12 cellular contexts compared by ENCODE assay signal in the genomic region with DNA sequence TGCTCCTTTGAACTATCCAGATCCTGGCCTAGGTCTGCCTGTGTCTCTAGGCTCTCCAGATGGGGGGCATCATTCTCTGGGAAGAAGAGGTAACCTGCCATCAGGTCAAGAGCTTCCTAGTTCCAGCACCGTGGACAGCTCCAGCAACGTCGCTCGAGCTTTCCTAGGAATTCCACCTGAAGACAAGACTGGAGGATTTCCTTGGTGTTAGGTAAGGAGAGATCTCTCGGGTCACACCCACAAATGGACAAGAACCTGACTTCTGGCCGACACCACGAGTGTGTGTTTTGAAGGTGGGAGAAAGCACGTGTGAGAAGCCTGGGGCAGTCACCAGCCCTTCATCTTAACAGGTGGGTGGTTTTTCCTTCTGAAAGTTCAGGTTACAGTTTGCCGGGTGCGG. TPM values are rescaled to one million over a fixed set of nuclear protein-coding genes. Genes with fewer than 3 reads are reported as not detected.
DNase-seq lines count a peak whose midpoint lies in the region; ATAC-seq and TF ChIP-seq lines count a peak whose summit lies in the region.
"Had no signal": no experiment of that assay in that cellular context is flagged by ENCODE, and none has a peak within 500 bp of the region (broad histone marks: within the 10 kb centered on the region; RNA-seq: fewer than 3 reads in every experiment).

No MANE protein-coding gene starts in this region.

- no peak overlapping the region for H4K8ac ChIP-seq in trophoblast cell (ENCODE audit: low read depth, low read length)

- no peak overlapping the region for H4K91ac ChIP-seq in trophoblast cell (ENCODE audit: low read depth, low read length)

- peaks cover 27% of the 10 kb centered on the region for H3K27me3 ChIP-seq in HCT116 (ENCODE audit: insufficient read depth, low read length)
- peaks cover 74% of the 10 kb centered on the region for H3K27me3 ChIP-seq in PC-9 (ENCODE audit: insufficient read depth, low read depth)
- H3K27me3 ChIP-seq in fibroblast of lung (ENCODE audit: control insufficient read depth, insufficient read depth, low read length): no peaks in the 10 kb centered on the region
- no peaks in the 10 kb centered on the region for H3K27me3 ChIP-seq in trophoblast cell (ENCODE audit: insufficient read depth, low read length)

- H3K36me3 ChIP-seq in HCT116 (ENCODE audit: control insufficient read depth in 1 of 2, insufficient read depth in 2 of 2, low read length in 2 of 2) (no peaks in the 10 kb centered on the region), PC-9 (ENCODE audit: low read depth) (no peaks in the 10 kb centered on the region), fibroblast of lung (ENCODE audit: control insufficient read depth, insufficient read depth, low read length) (no peaks in the 10 kb centered on the region), trophoblast cell (ENCODE audit: control insufficient read depth in 1 of 2, insufficient read depth in 2 of 2, low read length in 2 of 2) (no peaks in the 10 kb centered on the region)
- H3K36me3 ChIP-seq: SJSA1 had no signal

- no peak for TF ChIP-seq RAD21 in HCT116 (IDR thresholded peaks at IDR 0.05; ENCODE audit: low read depth)

- no peak overlapping the region for H3K4ac ChIP-seq in trophoblast cell (ENCODE audit: low read depth, low read length)

- H3K4me3 ChIP-seq in HCT116 (replicated peaks in 1 of 2; ENCODE audit: low read depth in 1 of 2, low read length in 2 of 2): no peak overlapping the region
- H3K4me3 ChIP-seq in PC-9: no peak overlapping the region
- H3K4me3 ChIP-seq in fibroblast of lung (replicated peaks in 1 of 4; ENCODE audit: control extremely low read depth in 1 of 4, insufficient read depth in 1 of 4, low read depth in 3 of 4, low read length in 4 of 4): no peak overlapping the region
- no peak overlapping the region for H3K4me3 ChIP-seq in trophoblast cell (ENCODE audit: low read depth, low read length)
- H3K4me3 ChIP-seq: SJSA1 had no signal

- H3K4me2 ChIP-seq in HCT116 (ENCODE audit: low read length) (no peak overlapping the region), PC-9 (no peak overlapping the region), fibroblast of lung (ENCODE audit: extremely low read depth, insufficient read depth, low read length) (no peak overlapping the region), trophoblast cell (ENCODE audit: low read length) (no peak overlapping the region)

- no peak overlapping the region for H2BK120ac ChIP-seq in trophoblast cell (ENCODE audit: insufficient read depth, low read length, poor library complexity)

- no peak overlapping the region for H3K14ac ChIP-seq in trophoblast cell (ENCODE audit: low read length)

- H2BK12ac ChIP-seq in trophoblast cell (ENCODE audit: low read length): no peak overlapping the region

- H3K4me1 ChIP-seq in HCT116 (ENCODE audit: control insufficient read depth in 1 of 2, insufficient read depth in 2 of 2, low read length in 2 of 2) (no peaks in the 10 kb centered on the region), PC-9 (replicated peaks; ENCODE audit: insufficient read depth) (no peaks in the 10 kb centered on the region), fibroblast of lung (ENCODE audit: control insufficient read depth, extremely low read depth, insufficient read depth, low read length) (no peaks in the 10 kb centered on the region), trophoblast cell (ENCODE audit: control insufficient read depth in 1 of 2, insufficient read depth in 2 of 2, low read length in 2 of 2) (no peaks in the 10 kb centered on the region)
- H3K4me1 ChIP-seq: SJSA1 had no signal

- no peaks in the 10 kb centered on the region for H3K9me2 ChIP-seq in HCT116 (ENCODE audit: insufficient read depth)
- no peaks in the 10 kb centered on the region for H3K9me2 ChIP-seq in PC-9 (ENCODE audit: insufficient read depth)

- BruUV-seq in HCT116 (replicated peaks; lab: Mats Ljungman, UMichigan) (no TSS peak), PC-9 (replicated peaks; lab: Mats Ljungman, UMichigan) (no TSS peak)

- no peak for TF ChIP-seq POLR2A in HCT116 (IDR thresholded peaks at IDR 0.05; ENCODE audit: borderline replicate concordance, extremely low read depth, insufficient read depth, insufficient read length)

- no peak for DNase-seq in HCT116 (ENCODE audit: low read depth, low spot score)
- peak; percentile 38 to 47 for DNase-seq in PC-9
- DNase-seq in fibroblast of lung (ENCODE audit: low read depth in 2 of 2): peak; percentile 23 to 29
- DNase-seq in trophoblast cell: peak; percentile 15 to 69
- no peak for DNase-seq in SKM-1 treated with dmso at 0.1 percent for 144 hours (lab: John Stamatoyannopoulos, UW; ENCODE audit: unreplicated experiment)
- no peak for DNase-seq in superior temporal gyrus (ENCODE audit: extremely low spot score)
- DNase-seq in substantia nigra (lab: John Stamatoyannopoulos, UW): no peak
- DNase-seq: NCI-H2227 treated with DMSO at 0.1 percent for 48 hours had no signal

- H3K9me3 ChIP-seq in HCT116 (ENCODE audit: control insufficient read depth in 1 of 2, insufficient read depth in 1 of 2, low read depth in 1 of 2, low read length in 2 of 2): no peaks in the 10 kb centered on the region
- H3K9me3 ChIP-seq in PC-9 (ENCODE audit: insufficient read depth, low read depth): no peaks in the 10 kb centered on the region
- H3K9me3 ChIP-seq in fibroblast of lung (ENCODE audit: control insufficient read depth, insufficient read depth, low read depth, low read length): no peaks in the 10 kb centered on the region
- peaks cover 2% of the 10 kb centered on the region for H3K9me3 ChIP-seq in trophoblast cell (ENCODE audit: insufficient read depth, low read depth, low read length)
- H3K9me3 ChIP-seq: SJSA1 had no signal

- H2AFZ ChIP-seq in HCT116 (ENCODE audit: low read depth, low read length, poor library complexity, severe bottlenecking) (no peak overlapping the region), PC-9 (no peak overlapping the region), fibroblast of lung (ENCODE audit: low read length) (no peak overlapping the region), trophoblast cell (ENCODE audit: insufficient read depth, low read length, poor library complexity) (no peak overlapping the region)

- H2AK5ac ChIP-seq in trophoblast cell (ENCODE audit: low read length): no peak overlapping the region

- H3K79me2 ChIP-seq in HCT116 (ENCODE audit: insufficient read depth, low read length) (no peaks in the 10 kb centered on the region), PC-9 (ENCODE audit: low read depth) (no peaks in the 10 kb centered on the region), fibroblast of lung (ENCODE audit: control insufficient read depth, insufficient read depth, low read length) (no peaks in the 10 kb centered on the region), trophoblast cell (ENCODE audit: control insufficient read depth, insufficient read depth, low read length, poor library complexity) (no peaks in the 10 kb centered on the region)

- no peak overlapping the region for H3K27ac ChIP-seq in HCT116 (ENCODE audit: low read depth, low read length)
- no peak overlapping the region for H3K27ac ChIP-seq in PC-9
- H3K27ac ChIP-seq in fibroblast of lung (ENCODE audit: insufficient read depth, low read length): no peak overlapping the region
- H3K27ac ChIP-seq in trophoblast cell (ENCODE audit: low read depth, low read length): no peak overlapping the region
- H3K27ac ChIP-seq in substantia nigra (ENCODE audit: low read depth, low read length, poor library complexity, severe bottlenecking): no peak overlapping the region
- H3K27ac ChIP-seq: SJSA1 had no signal

- no peak overlapping the region for H4K12ac ChIP-seq in trophoblast cell (ENCODE audit: low read depth, low read length)

- no CpG with 5 or more reads among the region's 10 CpGs for WGBS in trophoblast cell (ENCODE audit: extremely low coverage, insufficient coverage, insufficient read length)

- TF ChIP-seq CTCF in HCT116 (IDR thresholded peaks at IDR 0.05 in 2 of 3, conservative IDR thresholded peaks at IDR 0.05 in 1 of 3; ENCODE audit: borderline replicate concordance in 1 of 3, insufficient read depth in 1 of 3, low read depth in 2 of 3, low read length in 2 of 3): no peak
- no peak for TF ChIP-seq CTCF in PC-9 (conservative IDR thresholded peaks at IDR 0.05)
- TF ChIP-seq CTCF in fibroblast of lung (conservative IDR thresholded peaks at IDR 0.05 in 1 of 2, IDR thresholded peaks at IDR 0.05 in 1 of 2; ENCODE audit: low read depth in 1 of 2, low read length in 2 of 2): no peak

- RAD21 ChIA-PET in HCT116 (lab: Charles Lee; ENCODE audit: low non-redundant PET in 1 of 2, low total read pairs in 2 of 2, uncharacterized antibody in 2 of 2, unreplicated experiment in 2 of 2): no interaction called here

- no peak overlapping the region for H3K23ac ChIP-seq in trophoblast cell (ENCODE audit: low read length)

- POLR2A ChIA-PET in HCT116 (lab: Charles Lee): no interaction called here
- POLR2A ChIA-PET in PC-9 (lab: Charles Lee; ENCODE audit: unreplicated experiment): interaction anchor here (0.6 kb wide), 1 partner anchor 54 kb away, joined by 3 read pairs; no protein-coding TSS in a partner anchor

- H3K9ac ChIP-seq in HCT116 (ENCODE audit: low read length) (no peak overlapping the region), fibroblast of lung (ENCODE audit: insufficient read depth, low read length) (no peak overlapping the region), trophoblast cell (ENCODE audit: low read length) (no peak overlapping the region)

- H2BK5ac ChIP-seq in trophoblast cell (ENCODE audit: low read depth, low read length, poor library complexity): no peak overlapping the region

- no peaks in the 10 kb centered on the region for H3F3A ChIP-seq in PC-9 (ENCODE audit: insufficient read depth, low read depth)

- CTCF ChIA-PET in HCT116 (lab: Charles Lee): interaction anchor here (0.6 kb wide), 1 partner anchor 26 kb away, joined by 3 read pairs; no protein-coding TSS in a partner anchor
- CTCF ChIA-PET in PC-9 (lab: Charles Lee): no interaction called here

- H3K79me1 ChIP-seq in trophoblast cell (ENCODE audit: low read length): no peaks in the 10 kb centered on the region

- intact Hi-C loops in HCT116 (cut with micrococcal nuclease): no loop called here
- intact Hi-C loops in PC-9 (cut with micrococcal nuclease; ENCODE audit: unreplicated experiment): no loop called here

- ATAC-seq in HCT116 (no peak), HG03442 (IDR thresholded peaks at IDR 0.05; ENCODE audit: unreplicated experiment) (no peak)

- H4K20me1 ChIP-seq in HCT116 (ENCODE audit: insufficient read depth) (no peaks in the 10 kb centered on the region), PC-9 (ENCODE audit: insufficient read depth) (no peaks in the 10 kb centered on the region), fibroblast of lung (ENCODE audit: control insufficient read depth, extremely low read depth, insufficient read depth, low read length) (no peaks in the 10 kb centered on the region)

- no peak overlapping the region for H3K18ac ChIP-seq in trophoblast cell (ENCODE audit: low read length)

RNA-seq across cellular contexts. Expression of a gene that starts 1.2 kb away (rescaled TPM):
- total RNA-seq in HCT116 (2021; ENCODE audit: unreplicated experiment): not detected
- not detected in 2 replicates for polyA plus RNA-seq in HCT116 (2012)
- not detected in 2 replicates for total RNA-seq in PC-9 (2021)
- total RNA-seq in fibroblast of lung: not detected in 2 replicates
- not detected in 2 replicates for polyA plus RNA-seq in fibroblast of lung
- polyA plus RNA-seq in fibroblast of lung (2012): not detected in 2 replicates
- polyA minus RNA-seq in fibroblast of lung (ENCODE audit: low replicate concordance): not detected in 2 replicates
- not detected in 2 replicates for polyA plus RNA-seq in trophoblast cell (2013)
- total RNA-seq: epithelial cell of proximal tubule, pulmonary artery endothelial cell, SJSA1 had no signal

RNA-seq across cellular contexts. Expression of a gene that starts 10.7 kb away (rescaled TPM):
- 0.81 TPM for total RNA-seq in HCT116 (2021; ENCODE audit: unreplicated experiment)
- polyA plus RNA-seq in HCT116 (2012): 0.17 and 0.59 TPM in 2 replicates
- total RNA-seq in PC-9 (2021): not detected in 2 replicates
- not detected in 2 replicates for total RNA-seq in fibroblast of lung
- polyA plus RNA-seq in fibroblast of lung: not detected in 2 replicates
- 0.12 TPM in 1 of 2 replicates, not detected in the other for polyA plus RNA-seq in fibroblast of lung (2012)
- polyA minus RNA-seq in fibroblast of lung (ENCODE audit: low replicate concordance): not detected in 2 replicates
- polyA plus RNA-seq in trophoblast cell (2013): 0.04 and 0.11 TPM in 2 replicates
- total RNA-seq: epithelial cell of proximal tubule, SJSA1 had no signal

RNA-seq across cellular contexts. Expression of a gene that starts 41.6 kb away (rescaled TPM):
- not detected for total RNA-seq in HCT116 (2021; ENCODE audit: unreplicated experiment)
- 0.03 and 0.05 TPM in 2 replicates for polyA plus RNA-seq in HCT116 (2012)
- total RNA-seq in PC-9 (2021): not detected in 2 replicates
- not detected in 2 replicates for total RNA-seq in fibroblast of lung
- not detected in 2 replicates for polyA plus RNA-seq in fibroblast of lung
- not detected in 2 replicates for polyA plus RNA-seq in fibroblast of lung (2012)
- not detected in 2 replicates for polyA minus RNA-seq in fibroblast of lung (ENCODE audit: low replicate concordance)
- polyA plus RNA-seq in trophoblast cell (2013): 0.07 and 0.11 TPM in 2 replicates
- total RNA-seq: epithelial cell of proximal tubule, pulmonary artery endothelial cell, SJSA1 had no signal

RNA-seq across cellular contexts. Expression of a gene that starts 44.0 kb away (rescaled TPM):
- 260 TPM for total RNA-seq in HCT116 (2021; ENCODE audit: unreplicated experiment)
- 259 and 291 TPM in 2 replicates for polyA plus RNA-seq in HCT116 (2012)
- total RNA-seq in PC-9 (2021): 286 and 290 TPM in 2 replicates
- total RNA-seq in fibroblast of lung: 52.7 and 55.0 TPM in 2 replicates
- polyA plus RNA-seq in fibroblast of lung: 94.1 and 173 TPM in 2 replicates
- 83.3 and 143 TPM in 2 replicates for polyA plus RNA-seq in fibroblast of lung (2012)
- polyA minus RNA-seq in fibroblast of lung (ENCODE audit: low replicate concordance): 193 and 444 TPM in 2 replicates
- polyA plus RNA-seq in trophoblast cell (2013): 113 and 120 TPM in 2 replicates

RNA-seq across cellular contexts. Expression of a gene that starts 47.2 kb away (rescaled TPM):
- total RNA-seq in HCT116 (2021; ENCODE audit: unreplicated experiment) (36.9 TPM), PC-9 (2021) (35.7 and 41.3 TPM in 2 replicates), fibroblast of lung (41.5 and 61.6 TPM in 2 replicates)
- polyA plus RNA-seq in HCT116 (2012): 16.7 and 20.8 TPM in 2 replicates
- 34.8 and 67.6 TPM in 2 replicates for polyA plus RNA-seq in fibroblast of lung
- polyA plus RNA-seq in fibroblast of lung (2012): 24.8 and 41.8 TPM in 2 replicates
- 40.6 and 62.5 TPM in 2 replicates for polyA minus RNA-seq in fibroblast of lung (ENCODE audit: low replicate concordance)
- polyA plus RNA-seq in trophoblast cell (2013): 3.7 and 4.0 TPM in 2 replicates

Comparison
In these comparisons a context has a peak if more than half of its experiments do, and no peak if none do; other contexts are left out.
1. DNase-seq: peak in PC-9 (2 of 2), fibroblast of lung (2 of 2) and trophoblast cell (2 of 2); none in HCT116 (single experiment), SKM-1 treated with dmso at 0.1 percent for 144 hours (single experiment), superior temporal gyrus (single experiment) and substantia nigra (0 of 49).